In genomic region chr10:125964558-125964957, GRCh38 we compare ENCODE assay signal across 7 cellular contexts.
"Had no signal": no experiment of that assay in that cellular context is flagged by ENCODE, and none has a peak within 500 bp of the region (broad histone marks: within the 10 kb centered on the region; RNA-seq: fewer than 3 reads in every experiment).

No MANE protein-coding gene starts in this region.

- H3K27ac ChIP-seq: HL-60, KMS-11 had no signal

- ATAC-seq: HepG2, K562 had no signal

- H3K4me3 ChIP-seq: K562 had no signal

- DNase-seq: IMR-90, KBM-7, KG1 had no signal
